ENCODE assay signal across 9 cellular contexts in genomic region chr14:24397639-24398297, GRCh38. TPM values are rescaled to one million over a fixed set of nuclear protein-coding genes. Genes with fewer than 3 reads are reported as not detected.
DNase-seq lines count a peak whose midpoint lies in the region; ATAC-seq and TF ChIP-seq lines count a peak whose summit lies in the region.
"Had no signal": no experiment of that assay in that cellular context is flagged by ENCODE, and none has a peak within 500 bp of the region (broad histone marks: within the 10 kb centered on the region; RNA-seq: fewer than 3 reads in every experiment).

No MANE protein-coding gene starts in this region.

- WGBS in mammary epithelial cell (ENCODE audit: low coverage, missing lambda C conversion rate): 87% methylated on average over 4 of the region's 6 CpGs
- WGBS in testis, 2 donors: 47 to 57% methylated on average over 6 of the region's 6 CpGs

- no TSS peak for BruUV-seq in mammary epithelial cell (replicated peaks; lab: Mats Ljungman, UMichigan)

- TF ChIP-seq CTCF in mammary epithelial cell (conservative IDR thresholded peaks at IDR 0.05 in 1 of 2, IDR thresholded peaks at IDR 0.05 in 1 of 2; ENCODE audit: extremely low read depth in 1 of 2, insufficient read depth in 1 of 2, low read depth in 1 of 2, low read length in 2 of 2) (no peak), testis (IDR thresholded peaks at IDR 0.05) (no peak)

- no peak overlapping the region for H3K9ac ChIP-seq in HUES48 (ENCODE audit: low read depth, low read length)
- no peak overlapping the region for H3K9ac ChIP-seq in mammary epithelial cell (ENCODE audit: insufficient read depth, low read length)
- peak overlapping the region; percentile 68 for H3K9ac ChIP-seq in mucosa of stomach (ENCODE audit: low read length)

- no peaks in the 10 kb centered on the region for H3K9me3 ChIP-seq in HUES48 (ENCODE audit: control insufficient read depth, insufficient read depth, low read length)
- no peaks in the 10 kb centered on the region for H3K9me3 ChIP-seq in mammary epithelial cell (replicated peaks; ENCODE audit: insufficient read depth, low read length)
- H3K9me3 ChIP-seq in mucosa of stomach (ENCODE audit: control insufficient read depth, low read length): no peaks in the 10 kb centered on the region
- no peaks in the 10 kb centered on the region for H3K9me3 ChIP-seq in testis

- H3K4me1 ChIP-seq in HUES48 (ENCODE audit: control insufficient read depth, insufficient read depth, low read length) (peaks cover 15% of the 10 kb centered on the region; the same call in 1 of the 2 replicates), mammary epithelial cell (ENCODE audit: insufficient read depth, low read length) (peaks cover 27% of the 10 kb centered on the region), mucosa of stomach (ENCODE audit: control insufficient read depth, insufficient read depth, low read length) (peaks cover 28% of the 10 kb centered on the region), testis (peaks cover 26% of the 10 kb centered on the region)

- H3K4me3 ChIP-seq in HUES48 (ENCODE audit: low read depth, low read length) (peak overlapping the region; percentile 9; the same call in 1 of the 2 replicates), mammary epithelial cell (replicated peaks in 1 of 3; ENCODE audit: insufficient read depth in 1 of 3, low read depth in 2 of 3, low read length in 3 of 3) (no peak overlapping the region), mucosa of stomach (ENCODE audit: low read length) (no peak overlapping the region), testis (no peak overlapping the region)

- H3K27ac ChIP-seq in HUES48 (ENCODE audit: low read depth, low read length) (no peak overlapping the region), mammary epithelial cell (ENCODE audit: insufficient read depth, low read depth, low read length) (no peak overlapping the region), testis (peak overlapping the region; percentile 66 to 69)

- H3K36me3 ChIP-seq in HUES48 (ENCODE audit: control insufficient read depth, insufficient read depth, low read length): no peaks in the 10 kb centered on the region
- H3K36me3 ChIP-seq in mammary epithelial cell (ENCODE audit: insufficient read depth, low read length): no peaks in the 10 kb centered on the region
- H3K36me3 ChIP-seq in mucosa of stomach (ENCODE audit: control insufficient read depth, insufficient read depth, low read length): no peaks in the 10 kb centered on the region
- H3K36me3 ChIP-seq in testis (ENCODE audit: low read depth, missing control alignments): no peaks in the 10 kb centered on the region

- H2AFZ ChIP-seq in mammary epithelial cell (ENCODE audit: low read depth, low read length): peak overlapping the region; percentile 63

- intact Hi-C loops in mammary epithelial cell (cut with micrococcal nuclease) (no loop called here), testis (cut with DNase I; ENCODE audit: low total_unique reads) (no loop called here)

- DNase-seq in mammary epithelial cell (no peak), testis (no peak), NCI-H187 (lab: John Stamatoyannopoulos, UW) (no peak), NCI-H345 treated with DMSO at 0.1 percent for 48 hours (lab: John Stamatoyannopoulos, UW; ENCODE audit: unreplicated experiment) (no peak)
- DNase-seq: activated CD4-positive, CD25-positive, alpha-beta regulatory T cell; dermis blood vessel endothelial cell had no signal

- CTCF ChIA-PET in mammary epithelial cell (lab: Charles Lee; ENCODE audit: low non-redundant PET): no interaction called here

- H4K20me1 ChIP-seq in mammary epithelial cell (ENCODE audit: insufficient read depth, low read length): no peaks in the 10 kb centered on the region

- in situ Hi-C loops in mammary epithelial cell (cut with MboI; ENCODE audit: low sequenced_read_pairs in 2 of 2): no loop called here

- ATAC-seq in GM18858 (IDR thresholded peaks at IDR 0.05; ENCODE audit: unreplicated experiment): no peak

- H3K4me2 ChIP-seq in mammary epithelial cell (ENCODE audit: insufficient read depth, low read depth, low read length): no peak overlapping the region

- dilution Hi-C loops in mammary epithelial cell (cut with HindIII; ENCODE audit: low sequenced_read_pairs): no loop called here

- H3K79me2 ChIP-seq in mammary epithelial cell (ENCODE audit: insufficient read depth, low read length): no peaks in the 10 kb centered on the region

- TF ChIP-seq POLR2A in testis (IDR thresholded peaks at IDR 0.05): no peak

- H3K27me3 ChIP-seq in HUES48 (ENCODE audit: control insufficient read depth, insufficient read depth, low read length) (no peaks in the 10 kb centered on the region), mammary epithelial cell (ENCODE audit: insufficient read depth, low read length) (no peaks in the 10 kb centered on the region), mucosa of stomach (ENCODE audit: control insufficient read depth, insufficient read depth, low read length) (no peaks in the 10 kb centered on the region), testis (no peaks in the 10 kb centered on the region)

RNA-seq across cellular contexts. Expression of gene NYNRIN, which starts 1.0 kb away (rescaled TPM):
- 10 to 100 TPM in 1 of 2 donors, 1 to 10 TPM in 1; 2.7 to 15.0 TPM for total RNA-seq in mammary epithelial cell
- polyA plus RNA-seq in mammary epithelial cell: 2.4 TPM
- 3.9 TPM for polyA minus RNA-seq in mammary epithelial cell
- total RNA-seq in testis: 10 to 100 TPM; 21.8 TPM
- 22.0 TPM for polyA plus RNA-seq in testis (ENCODE audit: insufficient read depth, low read depth, low replicate concordance)

RNA-seq across cellular contexts. Expression of gene NFATC4, which starts 29.8 kb away (rescaled TPM):
- total RNA-seq in mammary epithelial cell: 1 to 10 TPM in 1 of 2 donors, not detected in 1; 9.0 TPM
- 0.12 TPM for polyA plus RNA-seq in mammary epithelial cell
- polyA minus RNA-seq in mammary epithelial cell: not detected
- 10 to 100 TPM; 40.9 to 53.5 TPM for total RNA-seq in testis
- 83.6 TPM for polyA plus RNA-seq in testis (ENCODE audit: insufficient read depth, low read depth, low replicate concordance)

RNA-seq across cellular contexts. Expression of gene CBLN3, which starts 31.7 kb away (rescaled TPM):
- total RNA-seq in mammary epithelial cell (1 to 10 TPM; 1.3 to 3.1 TPM), testis (10 to 100 TPM; 13.5 to 17.0 TPM)
- polyA plus RNA-seq in mammary epithelial cell (0.78 TPM), testis (ENCODE audit: insufficient read depth, low read depth, low replicate concordance) (9.0 TPM)
- not detected for polyA minus RNA-seq in mammary epithelial cell

RNA-seq across cellular contexts. Expression of gene KHNYN, which starts 32.0 kb away (rescaled TPM):
- total RNA-seq in mammary epithelial cell (10 to 100 TPM; 60.2 to 75.0 TPM), testis (10 to 100 TPM; 52.0 to 66.0 TPM)
- polyA plus RNA-seq in mammary epithelial cell (16.7 TPM), testis (ENCODE audit: insufficient read depth, low read depth, low replicate concordance) (27.9 TPM)
- 34.9 TPM for polyA minus RNA-seq in mammary epithelial cell

RNA-seq across cellular contexts. Expression of gene SDR39U1, which starts 44.8 kb away (rescaled TPM):
- 10 to 100 TPM in 1 of 2 donors, 1 to 10 TPM in 1; 8.8 to 39.1 TPM for total RNA-seq in mammary epithelial cell
- 40.2 TPM for polyA plus RNA-seq in mammary epithelial cell
- 9.8 TPM for polyA minus RNA-seq in mammary epithelial cell
- 10 to 100 TPM; 76.7 to 86.1 TPM for total RNA-seq in testis
- 76.6 TPM for polyA plus RNA-seq in testis (ENCODE audit: insufficient read depth, low read depth, low replicate concordance)

Comparison
In these comparisons a context has a peak if more than half of its experiments do, and no peak if none do; other contexts are left out.
1. H3K27ac ChIP-seq: peak in testis (2 of 2); none in HUES48 (single experiment) and mammary epithelial cell (single experiment).
2. RNA of gene NFATC4, which starts 29.8 kb away (total RNA-seq): 40.9 to 53.5 TPM in testis; 9.0 TPM in mammary epithelial cell; every median in the first group is over 4 times any median in the second.